In the genomic region with DNA sequence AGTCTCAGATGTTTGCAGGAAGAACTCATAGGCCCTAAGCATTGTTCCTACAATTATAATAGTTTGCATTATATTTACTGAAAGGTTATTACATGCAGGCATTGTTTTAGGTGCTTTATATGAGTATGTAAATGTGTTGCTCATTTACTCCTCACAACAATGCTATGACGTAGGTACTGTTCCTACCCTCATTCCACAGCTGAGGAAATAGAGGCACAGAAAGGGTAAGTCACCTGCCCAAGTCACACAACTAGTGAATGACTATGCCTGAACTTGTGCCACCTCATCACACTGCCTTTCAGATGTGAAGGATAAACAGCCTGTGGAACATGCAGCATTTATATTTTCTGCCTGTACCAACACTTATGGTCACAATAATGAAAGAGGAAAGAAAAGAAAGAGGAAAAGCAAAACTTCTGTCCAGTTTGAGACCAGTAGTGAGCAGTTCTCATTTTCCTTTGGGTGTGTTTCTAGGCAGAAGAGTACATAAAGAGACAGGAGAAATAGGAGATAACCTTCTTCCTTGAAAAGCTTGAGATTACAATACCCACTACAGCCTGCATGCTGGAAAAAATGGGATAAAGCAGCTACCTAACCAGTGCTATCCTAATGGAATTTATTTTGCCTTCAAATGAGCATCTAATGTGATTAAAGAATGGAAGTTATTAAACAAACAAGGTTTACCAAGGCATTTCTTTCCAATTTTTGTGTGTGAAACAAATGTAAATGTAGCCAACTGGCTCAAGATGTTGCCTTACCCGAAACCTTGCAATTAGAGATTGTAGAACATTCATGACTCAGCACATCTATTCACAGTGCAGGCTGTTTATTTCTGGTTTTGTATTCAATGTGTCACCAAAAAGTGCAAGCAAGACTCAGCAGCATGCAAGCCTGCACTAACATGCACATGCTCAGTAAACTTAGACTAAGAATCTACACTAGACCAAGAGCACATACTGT, we compare ENCODE assay signal across 1 cellular context.
TF ChIP-seq lines count a peak whose summit lies in the region.

No MANE protein-coding gene starts in this region.

TF ChIP-seq in K562, 482 proteins besides CTCF, POLR2A, EP300 and RAD21 (continued from another document):
- TF ChIP-seq MYNN (IDR thresholded peaks at IDR 0.05) (no peak), MYNN (CRISPR knock-in tag; IDR thresholded peaks at IDR 0.05) (no peak), CBX3 (IDR thresholded peaks at IDR 0.05; ENCODE audit: borderline replicate concordance in 1 of 2, low read length in 2 of 2) (peak in 1 of 2 experiments; percentile 75; a peak in 1 of 3 replicates), CREB1 (IDR thresholded peaks at IDR 0.05) (peak; percentile 22; the same call in 1 of the 2 replicates), CREB1 (CRISPR knock-in tag; IDR thresholded peaks at IDR 0.05) (no peak), ZNF592 (IDR thresholded peaks at IDR 0.05) (peak; percentile 88), TCF3 (CRISPR knock-in tag; IDR thresholded peaks at IDR 0.05) (peak; percentile 38; the same call in 1 of the 2 replicates), ATF3 (IDR thresholded peaks at IDR 0.05) (peak; percentile 53), ATF3 (CRISPR knock-in tag; conservative IDR thresholded peaks at IDR 0.05) (no peak), TAL1 (IDR thresholded peaks at IDR 0.05) (peak; percentile 48; the same call in 1 of the 2 replicates), KAT7 (CRISPR knock-in tag; IDR thresholded peaks at IDR 0.05; ENCODE audit: borderline replicate concordance) (0 out of 2 replicates have a peak, but pooled peaks have one; percentile 61), RUNX1 (IDR thresholded peaks at IDR 0.05; ENCODE audit: low read depth) (no peak), ZNF740 (CRISPR knock-in tag; IDR thresholded peaks at IDR 0.05) (no peak), ZNF740 (tag; IDR thresholded peaks at IDR 0.05) (0 out of 4 replicates have a peak, but pooled peaks of 1 of the 2 experiments have one; percentile 48)
